Comparison of ENCODE assay signal across 2 cellular contexts in the genomic region with DNA sequence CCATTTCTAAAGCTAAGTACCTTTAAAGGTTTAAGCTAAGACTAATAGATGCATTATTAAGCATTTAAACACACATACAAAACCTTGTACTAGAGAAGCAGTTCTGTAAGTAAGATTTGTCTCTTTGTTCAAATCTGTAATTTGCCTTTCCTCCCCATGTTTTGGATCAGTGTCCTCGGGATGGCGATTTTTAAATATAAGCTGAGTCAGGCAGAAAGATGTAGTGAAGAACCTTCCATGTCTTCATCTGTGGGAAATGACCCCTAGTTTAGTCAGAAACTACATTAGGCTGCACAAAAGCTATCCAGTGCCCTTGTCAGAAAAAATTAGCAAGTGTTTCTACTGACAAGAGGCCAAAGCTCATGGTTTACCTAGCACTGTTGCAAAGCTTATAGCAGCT.
TF ChIP-seq lines count a peak whose summit lies in the region.

No MANE protein-coding gene starts in this region.

TF ChIP-seq in IMR-90, 13 proteins besides CTCF, POLR2A, EP300 and RAD21:
- TF ChIP-seq MAFK (IDR thresholded peaks at IDR 0.05; ENCODE audit: low read depth, low read length) (peak; percentile 41), CHD1 (IDR thresholded peaks at IDR 0.05; ENCODE audit: low read depth, low read length) (no peak)

TF ChIP-seq in K562, 482 proteins besides CTCF, POLR2A, EP300 and RAD21:
- TF ChIP-seq, protein P1, sequence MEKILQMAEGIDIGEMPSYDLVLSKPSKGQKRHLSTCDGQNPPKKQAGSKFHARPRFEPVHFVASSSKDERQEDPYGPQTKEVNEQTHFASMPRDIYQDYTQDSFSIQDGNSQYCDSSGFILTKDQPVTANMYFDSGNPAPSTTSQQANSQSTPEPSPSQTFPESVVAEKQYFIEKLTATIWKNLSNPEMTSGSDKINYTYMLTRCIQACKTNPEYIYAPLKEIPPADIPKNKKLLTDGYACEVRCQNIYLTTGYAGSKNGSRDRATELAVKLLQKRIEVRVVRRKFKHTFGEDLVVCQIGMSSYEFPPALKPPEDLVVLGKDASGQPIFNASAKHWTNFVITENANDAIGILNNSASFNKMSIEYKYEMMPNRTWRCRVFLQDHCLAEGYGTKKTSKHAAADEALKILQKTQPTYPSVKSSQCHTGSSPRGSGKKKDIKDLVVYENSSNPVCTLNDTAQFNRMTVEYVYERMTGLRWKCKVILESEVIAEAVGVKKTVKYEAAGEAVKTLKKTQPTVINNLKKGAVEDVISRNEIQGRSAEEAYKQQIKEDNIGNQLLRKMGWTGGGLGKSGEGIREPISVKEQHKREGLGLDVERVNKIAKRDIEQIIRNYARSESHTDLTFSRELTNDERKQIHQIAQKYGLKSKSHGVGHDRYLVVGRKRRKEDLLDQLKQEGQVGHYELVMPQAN (IDR thresholded peaks at IDR 0.05; ENCODE audit: borderline replicate concordance), result no peak
- TF ChIP-seq C11orf30 (IDR thresholded peaks at IDR 0.05; ENCODE audit: low read depth) (peak; percentile 19; the same call in 1 of the 2 replicates), MED1 (CRISPR knock-in tag; IDR thresholded peaks at IDR 0.05; ENCODE audit: borderline replicate concordance) (no peak), XRCC4 (IDR thresholded peaks at IDR 0.05; ENCODE audit: extremely low read depth, insufficient read depth, insufficient read length) (no peak), HNRNPK (IDR thresholded peaks at IDR 0.05; ENCODE audit: low read depth, low read length, poor library complexity, severe bottlenecking) (no peak), NCOA4 (IDR thresholded peaks at IDR 0.05; ENCODE audit: partially characterized antibody) (no peak)
- TF ChIP-seq, protein P2, sequence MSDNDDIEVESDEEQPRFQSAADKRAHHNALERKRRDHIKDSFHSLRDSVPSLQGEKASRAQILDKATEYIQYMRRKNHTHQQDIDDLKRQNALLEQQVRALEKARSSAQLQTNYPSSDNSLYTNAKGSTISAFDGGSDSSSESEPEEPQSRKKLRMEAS (CRISPR knock-in tag; IDR thresholded peaks at IDR 0.05), result no peak
- TF ChIP-seq, protein P3, sequence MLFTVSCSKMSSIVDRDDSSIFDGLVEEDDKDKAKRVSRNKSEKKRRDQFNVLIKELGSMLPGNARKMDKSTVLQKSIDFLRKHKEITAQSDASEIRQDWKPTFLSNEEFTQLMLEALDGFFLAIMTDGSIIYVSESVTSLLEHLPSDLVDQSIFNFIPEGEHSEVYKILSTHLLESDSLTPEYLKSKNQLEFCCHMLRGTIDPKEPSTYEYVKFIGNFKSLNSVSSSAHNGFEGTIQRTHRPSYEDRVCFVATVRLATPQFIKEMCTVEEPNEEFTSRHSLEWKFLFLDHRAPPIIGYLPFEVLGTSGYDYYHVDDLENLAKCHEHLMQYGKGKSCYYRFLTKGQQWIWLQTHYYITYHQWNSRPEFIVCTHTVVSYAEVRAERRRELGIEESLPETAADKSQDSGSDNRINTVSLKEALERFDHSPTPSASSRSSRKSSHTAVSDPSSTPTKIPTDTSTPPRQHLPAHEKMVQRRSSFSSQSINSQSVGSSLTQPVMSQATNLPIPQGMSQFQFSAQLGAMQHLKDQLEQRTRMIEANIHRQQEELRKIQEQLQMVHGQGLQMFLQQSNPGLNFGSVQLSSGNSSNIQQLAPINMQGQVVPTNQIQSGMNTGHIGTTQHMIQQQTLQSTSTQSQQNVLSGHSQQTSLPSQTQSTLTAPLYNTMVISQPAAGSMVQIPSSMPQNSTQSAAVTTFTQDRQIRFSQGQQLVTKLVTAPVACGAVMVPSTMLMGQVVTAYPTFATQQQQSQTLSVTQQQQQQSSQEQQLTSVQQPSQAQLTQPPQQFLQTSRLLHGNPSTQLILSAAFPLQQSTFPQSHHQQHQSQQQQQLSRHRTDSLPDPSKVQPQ (CRISPR knock-in tag; IDR thresholded peaks at IDR 0.05; ENCODE audit: borderline replicate concordance), result no peak
